ENCODE assay signal across 7 cellular contexts in genomic region chr3:150411971-150412370, GRCh38. TPM values are rescaled to one million over a fixed set of nuclear protein-coding genes. Genes with fewer than 3 reads are reported as not detected.
A peak's percentile ranks its signal among the peaks of the same experiment; 100 is the strongest.
DNase-seq lines count a peak whose midpoint lies in the region; ATAC-seq and TF ChIP-seq lines count a peak whose summit lies in the region.

No MANE protein-coding gene starts in this region.

- H3K4me1 Mint-ChIP-seq in T-helper 2 cell treated with Interferon-gamma antibody and Interleukin-4, amounts not matched to agents 5 μg/mL and 100 μg/mL, for 36 hours (ENCODE audit: low read depth) = peaks cover 46% of the 10 kb centered on the region
- peaks cover 27% of the 10 kb centered on the region for H3K4me1 Mint-ChIP-seq in stimulated activated naive CD8-positive, alpha-beta T cell treated with anti-CD3 and anti-CD28 coated beads, Interleukin-15, amount 100 ng/mL, for 72 hours

- ATAC-seq in gastroesophageal sphincter = no peak
- ATAC-seq in stimulated activated naive CD8-positive, alpha-beta T cell treated with anti-CD3 and anti-CD28 coated beads, Interleukin-15, amount 100 ng/mL, for 72 hours = no peak

- H3K4me1 ChIP-seq in gastroesophageal sphincter = peaks cover 11 to 55% (median 17%) of the 10 kb centered on the region in 3 donors

- H3K27ac ChIP-seq in HL-60 (replicated peaks) = peak overlapping the region; percentile 8; the same call in 1 of the 2 replicates
- peak overlapping the region in 2 of 4 donors; percentile 100 for H3K27ac ChIP-seq in gastroesophageal sphincter

- H3K4me3 Mint-ChIP-seq in T-helper 2 cell treated with Interferon-gamma antibody and Interleukin-4, amounts not matched to agents 5 μg/mL and 100 μg/mL, for 36 hours = peak overlapping the region; percentile 85
- peak overlapping the region; percentile 79 to 82 for H3K4me3 Mint-ChIP-seq in stimulated activated naive CD8-positive, alpha-beta T cell treated with anti-CD3 and anti-CD28 coated beads, Interleukin-15, amount 100 ng/mL, for 72 hours

- H3K27me3 ChIP-seq in HL-60 (ENCODE audit: insufficient read depth, poor library complexity, severe bottlenecking) (no peaks in the 10 kb centered on the region), gastroesophageal sphincter (no peaks in the 10 kb centered on the region)

- H3K27ac Mint-ChIP-seq in T-helper 2 cell treated with Interferon-gamma antibody and Interleukin-4, amounts not matched to agents 5 μg/mL and 100 μg/mL, for 36 hours = peak overlapping the region; percentile 69
- no peak overlapping the region for H3K27ac Mint-ChIP-seq in stimulated activated naive CD8-positive, alpha-beta T cell treated with anti-CD3 and anti-CD28 coated beads, Interleukin-15, amount 100 ng/mL, for 72 hours

- 12 to 15% methylated on average over 2 of the region's 2 CpGs for WGBS in gastroesophageal sphincter (ENCODE audit: low coverage in 1 of 2), 2 donors

- H3K27me3 Mint-ChIP-seq in T-helper 2 cell treated with Interferon-gamma antibody and Interleukin-4, amounts not matched to agents 5 μg/mL and 100 μg/mL, for 36 hours (ENCODE audit: low read depth) = no peaks in the 10 kb centered on the region
- H3K27me3 Mint-ChIP-seq in stimulated activated naive CD8-positive, alpha-beta T cell treated with anti-CD3 and anti-CD28 coated beads, Interleukin-15, amount 100 ng/mL, for 72 hours = no peaks in the 10 kb centered on the region

- H3K9me3 Mint-ChIP-seq in T-helper 2 cell treated with Interferon-gamma antibody and Interleukin-4, amounts not matched to agents 5 μg/mL and 100 μg/mL, for 36 hours = no peaks in the 10 kb centered on the region
- no peaks in the 10 kb centered on the region for H3K9me3 Mint-ChIP-seq in stimulated activated naive CD8-positive, alpha-beta T cell treated with anti-CD3 and anti-CD28 coated beads, Interleukin-15, amount 100 ng/mL, for 72 hours

- TF ChIP-seq POLR2A in gastroesophageal sphincter (IDR thresholded peaks at IDR 0.05) = no peak

- TF ChIP-seq EP300 in gastroesophageal sphincter (IDR thresholded peaks at IDR 0.05) = no peak

- H3K4me3 ChIP-seq in HL-60 (replicated peaks; ENCODE audit: insufficient read depth, low read length) (peak overlapping the region; percentile 80), gastroesophageal sphincter (peak overlapping the region; percentile 74 to 90)

- DNase-seq in HL-60 (ENCODE audit: low read depth in 1 of 2, low spot score in 1 of 2) (peak; percentile 16 to 29), cerebellar nuclear complex (lab: John Stamatoyannopoulos, UW) (no peak), NCI-H446 (lab: John Stamatoyannopoulos, UW) (no peak)
- DNase-seq in T-helper 2 cell treated with Interferon-gamma antibody and Interleukin-4, amounts not matched to agents 5 μg/mL and 100 μg/mL, for 36 hours (ENCODE audit: low spot score) = no peak
- DNase-seq in stimulated activated naive CD8-positive, alpha-beta T cell treated with anti-CD3 and anti-CD28 coated beads, Interleukin-15, amount 100 ng/mL, for 72 hours = no peak
- DNase-seq in stimulated activated CD4-positive, alpha-beta T cell treated with anti-CD3 and anti-CD28 coated beads, Interleukin-2, amount 100 ng/mL, for 24 hours = no peak

- no peaks in the 10 kb centered on the region for H3K36me3 ChIP-seq in gastroesophageal sphincter

- peaks cover 29% of the 10 kb centered on the region for H3K36me3 Mint-ChIP-seq in T-helper 2 cell treated with Interferon-gamma antibody and Interleukin-4, amounts not matched to agents 5 μg/mL and 100 μg/mL, for 36 hours (ENCODE audit: low read depth)

- no peaks in the 10 kb centered on the region for H3K9me3 ChIP-seq in gastroesophageal sphincter

- TF ChIP-seq CTCF in HL-60 (IDR thresholded peaks at IDR 0.05; ENCODE audit: insufficient read depth, low read length) (no peak), gastroesophageal sphincter (IDR thresholded peaks at IDR 0.05) (no peak)

RNA-seq across cellular contexts. Expression of gene TSC22D2, which starts 3.9 kb away (rescaled TPM):
- total RNA-seq in gastroesophageal sphincter = 10 to 100 TPM; 15.4 to 30.0 (median 26.0) TPM

Comparison
In these comparisons a context has a peak if more than half of its experiments do, and no peak if none do; other contexts are left out.
1. DNase-seq: peak in HL-60 (2 of 2); none in T-helper 2 cell treated with Interferon-gamma antibody and Interleukin-4, amounts not matched to agents 5 μg/mL and 100 μg/mL, for 36 hours (single experiment), stimulated activated naive CD8-positive, alpha-beta T cell treated with anti-CD3 and anti-CD28 coated beads, Interleukin-15, amount 100 ng/mL, for 72 hours (0 of 2), cerebellar nuclear complex (0 of 2), NCI-H446 (0 of 2) and stimulated activated CD4-positive, alpha-beta T cell treated with anti-CD3 and anti-CD28 coated beads, Interleukin-2, amount 100 ng/mL, for 24 hours (0 of 2).